Comparison of ENCODE assay signal across 9 cellular contexts in genomic region chr2:135876770-135877169, GRCh38. TPM values are rescaled to one million over a fixed set of nuclear protein-coding genes. Genes with fewer than 3 reads are reported as not detected.
DNase-seq lines count a peak whose midpoint lies in the region; ATAC-seq and TF ChIP-seq lines count a peak whose summit lies in the region.
"Not testable (repeated sequence)": the region's sequence is repeated elsewhere in the genome, so short reads cannot be mapped to it uniquely, and the experiment has no call there.
"Had no signal": no experiment of that assay in that cellular context is flagged by ENCODE, and none has a peak within 500 bp of the region (broad histone marks: within the 10 kb centered on the region; RNA-seq: fewer than 3 reads in every experiment).

No MANE protein-coding gene starts in this region.

- H3K4me1 ChIP-seq in BLaER1 treated with 17β-estradiol and CSF1 and Interleukin-3, amounts not matched to agents 10 nM and 100 nM: peaks cover 17 to 34% (median 27%) of the 10 kb centered on the region in 10 experiments
- H3K4me1 ChIP-seq in SK-N-SH (ENCODE audit: control insufficient read depth in 1 of 2, insufficient read depth in 2 of 2, low read depth in 1 of 2, low read length in 1 of 2); endodermal cell (ENCODE audit: control insufficient read depth, insufficient read depth, low read length); neuronal stem cell (ENCODE audit: control insufficient read depth in 2 of 2, insufficient read depth in 1 of 2, low read depth in 1 of 2, low read length in 2 of 2): not testable (repeated sequence)
- H3K4me1 ChIP-seq in testis: peaks cover 10% of the 10 kb centered on the region

- TF ChIP-seq RAD21 in SK-N-SH (IDR thresholded peaks at IDR 0.05; ENCODE audit: low read length): not testable (repeated sequence)

- peak overlapping the region; percentile 60 to 97 (median 85) for H3K4me2 ChIP-seq in BLaER1 treated with 17β-estradiol and CSF1 and Interleukin-3, amounts not matched to agents 10 nM and 100 nM
- peak overlapping the region; percentile 63 for H3K4me2 ChIP-seq in SK-N-SH
- H3K4me2 ChIP-seq in neuronal stem cell (ENCODE audit: insufficient read depth, low read length, poor library complexity, severe bottlenecking): not testable (repeated sequence)

- H4K20me1 ChIP-seq in BLaER1 treated with 17β-estradiol and CSF1 and Interleukin-3, amounts not matched to agents 10 nM and 100 nM: peaks cover 0 to 30% (median 18%) of the 10 kb centered on the region in 11 experiments; a peak in 9 of 22 replicates
- not testable (repeated sequence) for H4K20me1 ChIP-seq in SK-N-SH (ENCODE audit: insufficient read depth)

- H2AFZ ChIP-seq in SK-N-SH (ENCODE audit: low read depth): peak overlapping the region; percentile 83
- peak overlapping the region; percentile 94 for H2AFZ ChIP-seq in neuronal stem cell (ENCODE audit: low read length)

- not testable (repeated sequence) for H3K27me3 Mint-ChIP-seq in endodermal cell (ENCODE audit: insufficient read depth)

- not testable (repeated sequence) for H2BK5ac ChIP-seq in neuronal stem cell (ENCODE audit: low read length)

- H3K9ac ChIP-seq in BLaER1 treated with 17β-estradiol and CSF1 and Interleukin-3, amounts not matched to agents 10 nM and 100 nM: peak overlapping the region; percentile 53 to 96 (median 95); a peak in 21 of 22 replicates
- not testable (repeated sequence) for H3K9ac ChIP-seq in SK-N-SH; endodermal cell (ENCODE audit: extremely low read depth, low read length, poor library complexity, severe bottlenecking); neuronal stem cell (ENCODE audit: low read depth, low read length, poor library complexity)

- peaks cover 38% of the 10 kb centered on the region in 2 donors for H3K36me3 Mint-ChIP-seq in activated naive CD4-positive, alpha-beta T cell treated with anti-CD3 and anti-CD28 coated beads, Interleukin-2, amount 50 U/mL, for 72 hours
- peaks cover 17% of the 10 kb centered on the region for H3K36me3 Mint-ChIP-seq in endodermal cell (ENCODE audit: low read depth)

- TF ChIP-seq EP300 in SK-N-SH (IDR thresholded peaks at IDR 0.05; ENCODE audit: borderline replicate concordance in 1 of 2, low read depth in 1 of 2, low read length in 1 of 2): not testable (repeated sequence)

- not testable (repeated sequence) for H2AK5ac ChIP-seq in neuronal stem cell (ENCODE audit: low read depth, low read length)

- TF ChIP-seq POLR2A in testis (IDR thresholded peaks at IDR 0.05): not testable (repeated sequence)

- peaks cover 23% of the 10 kb centered on the region for H3K4me1 Mint-ChIP-seq in endodermal cell

- H3K4me3 ChIP-seq in BLaER1 treated with 17β-estradiol and CSF1 and Interleukin-3, amounts not matched to agents 10 nM and 100 nM: peak overlapping the region; percentile 81 to 95 (median 88)
- H3K4me3 ChIP-seq in SK-N-SH (ENCODE audit: low read depth in 2 of 2, low read length in 1 of 2) (peak overlapping the region; percentile 71 to 74), endodermal cell (ENCODE audit: low read length) (peak overlapping the region; percentile 98), kidney epithelial cell (ENCODE audit: low read depth, low read length) (peak overlapping the region; percentile 16), neuronal stem cell (ENCODE audit: low read length in 2 of 2) (peak overlapping the region in 1 of 2 donors; percentile 77), testis (peak overlapping the region; percentile 77 to 86)

- H4K91ac ChIP-seq in neuronal stem cell (ENCODE audit: low read depth, low read length, poor library complexity): not testable (repeated sequence)

- WGBS in SK-N-SH (ENCODE audit: low lambda C conversion rate): 90% methylated on average over 15 of the region's 15 CpGs
- 85 to 90% methylated on average over 8 to 15 of the region's 15 CpGs for WGBS in endodermal cell (ENCODE audit: insufficient coverage in 1 of 2, insufficient read length in 1 of 2), 2 experiments
- no CpG with 5 or more reads among the region's 15 CpGs for WGBS in neuronal stem cell (ENCODE audit: extremely low coverage in 2 of 2, insufficient read length in 2 of 2, insufficient replicate concordance in 1 of 2), 2 donors
- 62 to 77% methylated on average over 15 of the region's 15 CpGs for WGBS in testis, 2 donors

- TF ChIP-seq CTCF in SK-N-SH (IDR thresholded peaks at IDR 0.05); endodermal cell (conservative IDR thresholded peaks at IDR 0.05); kidney epithelial cell (IDR thresholded peaks at IDR 0.05; ENCODE audit: insufficient read depth, low read length, poor library complexity, severe bottlenecking); testis (IDR thresholded peaks at IDR 0.05): not testable (repeated sequence)

- H3K27ac Mint-ChIP-seq in activated naive CD4-positive, alpha-beta T cell treated with anti-CD3 and anti-CD28 coated beads, Interleukin-2, amount 50 U/mL, for 72 hours: peak overlapping the region; percentile 95 to 97
- H3K27ac Mint-ChIP-seq in endodermal cell: peak overlapping the region; percentile 84

- not testable (repeated sequence) for H3K14ac ChIP-seq in neuronal stem cell (ENCODE audit: low read length)

- H3K4ac ChIP-seq in neuronal stem cell (ENCODE audit: low read length): not testable (repeated sequence)

- not testable (repeated sequence) for H3K27me3 ChIP-seq in BLaER1 treated with 17β-estradiol and CSF1 and Interleukin-3, amounts not matched to agents 10 nM and 100 nM; SK-N-SH (ENCODE audit: insufficient read depth); endodermal cell (ENCODE audit: control insufficient read depth, insufficient read depth, low read length, poor library complexity, severe bottlenecking); kidney epithelial cell (ENCODE audit: control insufficient read depth, insufficient read depth, low read length); neuronal stem cell (ENCODE audit: control insufficient read depth in 3 of 3, insufficient read depth in 3 of 3, low read depth in 1 of 3, low read length in 3 of 3); testis

- H2BK15ac ChIP-seq in neuronal stem cell (ENCODE audit: low read length): not testable (repeated sequence)

- peaks cover 5 to 35% (median 18%) of the 10 kb centered on the region in 11 experiments; a peak in 18 of 22 replicates for H3K36me3 ChIP-seq in BLaER1 treated with 17β-estradiol and CSF1 and Interleukin-3, amounts not matched to agents 10 nM and 100 nM
- not testable (repeated sequence) for H3K36me3 ChIP-seq in SK-N-SH (replicated peaks in 1 of 2; ENCODE audit: control insufficient read depth in 1 of 2, insufficient read depth in 2 of 2, low read length in 1 of 2); kidney epithelial cell (ENCODE audit: control insufficient read depth, insufficient read depth, low read length); testis (ENCODE audit: low read depth, missing control alignments)
- peaks cover 16% of the 10 kb centered on the region for H3K36me3 ChIP-seq in endodermal cell (ENCODE audit: control insufficient read depth, insufficient read depth, low read length)
- H3K36me3 ChIP-seq in neuronal stem cell (replicated peaks in 1 of 2; ENCODE audit: control insufficient read depth in 2 of 2, insufficient read depth in 2 of 2, low read length in 2 of 2): peaks cover 0 to 33% of the 10 kb centered on the region in 2 donors

- not testable (repeated sequence) for H2BK12ac ChIP-seq in neuronal stem cell (ENCODE audit: low read length)

- peak; percentile 0 for ATAC-seq in HG03159 (IDR thresholded peaks at IDR 0.05; ENCODE audit: unreplicated experiment)
- ATAC-seq in activated naive CD4-positive, alpha-beta T cell treated with anti-CD3 and anti-CD28 coated beads, Interleukin-2, amount 50 U/mL, for 72 hours: peak in 1 of 2 donors; percentile 2

- not testable (repeated sequence) for H3K9me3 Mint-ChIP-seq in activated naive CD4-positive, alpha-beta T cell treated with anti-CD3 and anti-CD28 coated beads, Interleukin-2, amount 50 U/mL, for 72 hours
- H3K9me3 Mint-ChIP-seq in endodermal cell: peaks cover 12% of the 10 kb centered on the region

- H4K8ac ChIP-seq in neuronal stem cell (ENCODE audit: low read depth, low read length): not testable (repeated sequence)

- peak overlapping the region in 9 of 11 experiments; percentile 92 to 96 (median 95); a peak in 16 of 22 replicates for H3K27ac ChIP-seq in BLaER1 treated with 17β-estradiol and CSF1 and Interleukin-3, amounts not matched to agents 10 nM and 100 nM
- H3K27ac ChIP-seq in SK-N-SH (ENCODE audit: low read depth in 2 of 2, low read length in 1 of 2); endodermal cell (ENCODE audit: low read depth, low read length); neuronal stem cell (replicated peaks; ENCODE audit: low read length): not testable (repeated sequence)
- H3K27ac ChIP-seq in testis: peak overlapping the region in 1 of 2 donors; percentile 58

- H3K79me2 ChIP-seq in SK-N-SH (ENCODE audit: insufficient read depth): peaks cover 15% of the 10 kb centered on the region; the same call in 1 of the 2 replicates

- not testable (repeated sequence) for DNase-seq in SK-N-SH; activated naive CD4-positive, alpha-beta T cell treated with anti-CD3 and anti-CD28 coated beads, Interleukin-2, amount 50 U/mL, for 72 hours (ENCODE audit: low spot score in 2 of 2); endodermal cell; kidney epithelial cell (ENCODE audit: low read depth); neuronal stem cell (ENCODE audit: low spot score); testis

- not testable (repeated sequence) for H3K79me1 ChIP-seq in neuronal stem cell (ENCODE audit: low read depth, low read length)

- peak overlapping the region; percentile 95 for H3K4me3 Mint-ChIP-seq in endodermal cell

- H3F3A ChIP-seq in SK-N-SH (replicated peaks; ENCODE audit: insufficient read depth): not testable (repeated sequence)

- POLR2A ChIA-PET in SK-N-SH (lab: Yijun Ruan, JAX): interaction anchor here (0.7 to 1.1 kb wide), 2 partner anchors 12 to 346 kb away, joined by 3 to 4 read pairs; partner anchors contain the start of genes R3HDM1 and ZRANB3

- H2BK120ac ChIP-seq in neuronal stem cell (ENCODE audit: low read depth, low read length): not testable (repeated sequence)

- not testable (repeated sequence) for H3K23ac ChIP-seq in neuronal stem cell (ENCODE audit: low read depth, low read length, poor library complexity)

- CTCF ChIA-PET in SK-N-SH (lab: Yijun Ruan, JAX): interaction anchor here (0.7 to 1.0 kb wide), 2 partner anchors 508 to 615 kb away, joined by 3 read pairs; no protein-coding TSS in a partner anchor

- not testable (repeated sequence) for H3K9me3 ChIP-seq in BLaER1 treated with 17β-estradiol and CSF1 and Interleukin-3, amounts not matched to agents 10 nM and 100 nM (replicated peaks in 1 of 11); SK-N-SH; neuronal stem cell (replicated peaks in 1 of 2; ENCODE audit: control insufficient read depth in 2 of 2, insufficient read depth in 1 of 2, low read depth in 1 of 2, low read length in 2 of 2); testis
- peaks cover 12% of the 10 kb centered on the region for H3K9me3 ChIP-seq in endodermal cell (ENCODE audit: control insufficient read depth, low read length)

- H3K18ac ChIP-seq in neuronal stem cell (ENCODE audit: low read length): not testable (repeated sequence)

- intact Hi-C loops in testis (cut with DNase I; ENCODE audit: low total_unique reads): not testable (repeated sequence)

- H3K9me2 ChIP-seq in SK-N-SH: not testable (repeated sequence)

RNA-seq across cellular contexts. Expression of gene MCM6, which starts 0.5 kb away (rescaled TPM):
- 18.4 and 18.9 TPM in 2 replicates for polyA plus RNA-seq in SK-N-SH (2012; rRNA removed)
- polyA plus RNA-seq in SK-N-SH (2012; cell fraction: cytosol; rRNA removed): 20.8 and 22.9 TPM in 2 replicates
- 8.8 and 15.5 TPM in 2 replicates for polyA plus RNA-seq in SK-N-SH (2012; cell fraction: nucleus; rRNA removed)
- 100 to 1,000 TPM; 159 to 249 TPM for total RNA-seq in activated naive CD4-positive, alpha-beta T cell treated with anti-CD3 and anti-CD28 coated beads, Interleukin-2, amount 50 U/mL, for 72 hours
- total RNA-seq in endodermal cell: 100 to 1,000 TPM; 140 to 141 TPM
- 90.8 TPM for polyA plus RNA-seq in endodermal cell (2013, experiment 1 of 2)
- 85.7 TPM for polyA plus RNA-seq in endodermal cell (2013, experiment 2 of 2)
- total RNA-seq in kidney epithelial cell: 9.4 and 11.1 TPM in 2 replicates
- 52.8 TPM for polyA plus RNA-seq in neuronal stem cell (2013, experiment 1 of 2)
- 51.8 TPM for polyA plus RNA-seq in neuronal stem cell (2013, experiment 2 of 2)
- total RNA-seq in testis: 10 to 100 TPM; 26.7 to 32.3 TPM
- polyA plus RNA-seq in testis (ENCODE audit: insufficient read depth, low read depth, low replicate concordance): 24.6 TPM

RNA-seq across cellular contexts. Expression of gene LCT, which starts 39.8 kb away (rescaled TPM):
- polyA plus RNA-seq in SK-N-SH (2012; rRNA removed) (not detected in 2 replicates), testis (ENCODE audit: insufficient read depth, low read depth, low replicate concordance) (0.22 TPM)
- not detected in 2 replicates for polyA plus RNA-seq in SK-N-SH (2012; cell fraction: cytosol; rRNA removed)
- polyA plus RNA-seq in SK-N-SH (2012; cell fraction: nucleus; rRNA removed): 0.02 TPM in 1 of 2 replicates, not detected in the other
- under 1 TPM; 0.11 to 0.27 TPM for total RNA-seq in activated naive CD4-positive, alpha-beta T cell treated with anti-CD3 and anti-CD28 coated beads, Interleukin-2, amount 50 U/mL, for 72 hours
- total RNA-seq in endodermal cell (under 1 TPM; 0.11 TPM), kidney epithelial cell (not detected in 2 replicates), testis (under 1 TPM; 0.47 to 0.62 TPM)
- polyA plus RNA-seq in endodermal cell (2013, experiment 1 of 2): not detected
- polyA plus RNA-seq in endodermal cell (2013, experiment 2 of 2): not detected
- not detected for polyA plus RNA-seq in neuronal stem cell (2013, experiment 1 of 2)
- polyA plus RNA-seq in neuronal stem cell (2013, experiment 2 of 2): not detected
- total RNA-seq: Right ventricle myocardium superior had no signal

Comparison
In these comparisons a context has a peak if more than half of its experiments do, and no peak if none do; other contexts are left out.
1. RNA of gene MCM6, which starts 0.5 kb away (total RNA-seq): 159 to 249 TPM in activated naive CD4-positive, alpha-beta T cell treated with anti-CD3 and anti-CD28 coated beads, Interleukin-2, amount 50 U/mL, for 72 hours and 140 to 141 TPM in endodermal cell; 26.7 to 32.3 TPM in testis and 9.4 to 11.1 TPM in kidney epithelial cell; every median in the first group is over 4 times any median in the second.